ENCODE assay signal across 8 cellular contexts in the genomic region with DNA sequence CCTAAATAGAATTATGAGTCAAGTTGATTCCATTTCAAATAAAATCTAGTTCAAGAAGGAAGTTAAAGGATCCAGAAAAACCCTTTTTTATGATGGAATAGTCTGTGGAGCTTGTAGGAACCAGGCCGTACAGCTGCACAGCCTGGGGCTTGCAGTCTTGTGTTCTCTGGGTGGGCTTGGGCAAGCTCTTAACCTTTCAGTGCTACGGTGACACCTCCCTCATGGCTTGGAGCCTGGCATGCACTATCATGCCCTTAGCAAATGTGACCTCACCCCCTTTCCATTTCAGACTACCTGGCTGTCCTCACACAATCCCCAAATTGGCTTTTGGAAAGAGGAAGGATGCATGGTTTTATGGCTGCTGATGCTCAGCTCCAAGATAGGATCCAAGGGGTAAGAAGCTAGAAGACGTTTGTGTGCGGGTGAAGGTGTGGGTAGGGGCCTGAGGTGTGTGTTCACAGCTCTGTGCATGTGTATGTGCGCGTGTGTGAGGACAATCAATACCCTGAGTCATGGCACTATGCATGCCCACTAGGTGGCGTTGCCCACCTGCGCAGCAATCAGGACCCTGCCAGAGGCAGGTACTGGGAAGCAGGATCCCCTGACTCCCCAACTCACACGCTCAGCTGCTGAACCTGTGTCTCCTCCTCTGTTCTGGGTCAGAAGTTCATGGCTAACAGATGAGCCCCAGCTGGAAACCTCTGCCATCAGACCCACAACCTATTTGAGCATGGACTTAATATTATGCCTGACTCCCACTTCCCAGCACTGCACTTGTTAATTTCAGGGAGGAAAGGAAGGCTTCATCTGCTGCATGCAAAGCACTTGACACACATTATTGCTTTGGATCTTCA.
DNase-seq lines count a peak whose midpoint lies in the region; ATAC-seq and TF ChIP-seq lines count a peak whose summit lies in the region.

No MANE protein-coding gene starts in this region.

- TF ChIP-seq CTCF in RWPE1 (conservative IDR thresholded peaks at IDR 0.05; ENCODE audit: low read depth), result peak; percentile 91

- POLR2A ChIA-PET in RWPE1 (lab: Yijun Ruan, JAX; ENCODE audit: low non-redundant PET), result no interaction called here

- CTCF ChIA-PET in RWPE1 (lab: Yijun Ruan, JAX), result interaction anchor here (0.6 to 3.9 kb wide), 24 partner anchors 8 to 1659 kb away, joined by 3 to 60 read pairs (median 4); a partner anchor contains a TSS

- ATAC-seq in HG03175 (IDR thresholded peaks at IDR 0.05; ENCODE audit: unreplicated experiment), result peak; percentile 64

- DNase-seq in NCI-H2081 (lab: John Stamatoyannopoulos, UW), result peak; percentile 47 to 58
- DNase-seq in NCI-H2081 treated with DMSO at 0.1 percent for 48 hours (lab: John Stamatoyannopoulos, UW), result no peak
- DNase-seq in RWPE1 (ENCODE audit: low spot score), result peak; percentile 79
- DNase-seq in activated gamma-delta T cell treated with anti-CD3 and anti-CD28 coated beads, Interleukin-2, amount 50 U/mL, for 16 hours (ENCODE audit: low read depth), result peak; percentile 51
- peak; percentile 70 for DNase-seq in germinal center (ENCODE audit: low spot score)
- DNase-seq in pons (ENCODE audit: low spot score), result peak; percentile 50
- DNase-seq in ureter (ENCODE audit: low spot score), result peak; percentile 70

- H3K27ac ChIP-seq in RWPE1, result no peak overlapping the region
